In the genomic region with DNA sequence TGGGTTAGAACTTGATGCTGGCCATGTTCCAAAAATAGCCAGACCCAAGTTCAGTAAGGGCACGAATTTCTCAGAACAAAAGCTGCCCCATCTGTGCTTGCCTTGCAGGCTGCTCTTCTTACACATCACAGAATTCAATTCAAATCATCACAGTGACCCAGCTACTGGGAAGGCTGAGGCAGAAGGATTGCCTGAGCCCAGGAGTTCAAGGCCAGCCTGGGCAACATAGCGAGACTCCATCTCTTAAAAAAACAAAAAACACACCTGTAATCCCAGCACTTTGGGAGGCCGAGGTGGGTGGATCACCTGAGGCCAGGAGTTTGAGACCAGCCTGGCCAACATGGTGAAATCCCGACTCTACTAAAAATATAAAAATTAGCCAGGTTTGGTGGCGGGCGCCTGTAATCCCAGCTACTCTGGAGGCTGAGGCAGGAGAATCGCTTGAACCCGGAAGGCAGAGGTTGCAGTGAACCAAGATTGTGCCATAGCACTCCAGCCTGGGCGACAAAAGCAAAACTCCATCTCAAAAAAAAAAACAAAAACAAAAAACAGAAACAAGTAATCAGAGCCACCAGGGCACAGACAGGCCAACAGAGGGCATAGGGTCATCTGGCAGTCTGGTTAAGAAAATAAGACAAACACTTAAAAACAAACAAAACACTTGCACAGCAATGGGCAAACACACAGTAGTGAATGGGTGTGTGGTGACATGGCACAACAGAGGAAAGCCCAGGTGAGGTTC, we compare ENCODE assay signal across 11 cellular contexts. TPM values are rescaled to one million over a fixed set of nuclear protein-coding genes. Genes with fewer than 3 reads are reported as not detected.
DNase-seq lines count a peak whose midpoint lies in the region; TF ChIP-seq lines count a peak whose summit lies in the region.
"Not testable (repeated sequence)": the region's sequence is repeated elsewhere in the genome, so short reads cannot be mapped to it uniquely, and the experiment has no call there.
"Had no signal": no experiment of that assay in that cellular context is flagged by ENCODE, and none has a peak within 500 bp of the region (broad histone marks: within the 10 kb centered on the region; RNA-seq: fewer than 3 reads in every experiment).

No MANE protein-coding gene starts in this region.

- not testable (repeated sequence) for H3K27me3 Mint-ChIP-seq in T-helper 1 cell treated with Interleukin-12 subunit alpha and Interleukin-12 subunit beta and Interleukin-4 antibody, amounts not matched to agents 30 μg/mL and 1 μg/mL, for 36 hours (ENCODE audit: low read depth)

- intact Hi-C loops in adrenal gland (cut with DNase I): not testable (repeated sequence)

- H3K36me3 ChIP-seq in BJ (ENCODE audit: control insufficient read depth, insufficient read depth, low read length) (peaks cover 14% of the 10 kb centered on the region), HUES48 (ENCODE audit: control insufficient read depth, insufficient read depth, low read length) (peaks cover 41% of the 10 kb centered on the region), adrenal gland (replicated peaks in 1 of 2) (peaks cover 0 to 26% of the 10 kb centered on the region in 2 donors), neutrophil (peaks cover 23% of the 10 kb centered on the region)

- not testable (repeated sequence) for H3K9ac ChIP-seq in HUES48 (ENCODE audit: low read depth, low read length)

- 61 to 70% (median 66%) methylated on average over 7 to 9 of the region's 9 CpGs for WGBS in adrenal gland, 4 donors

- peak overlapping the region; percentile 97 for H3K27ac Mint-ChIP-seq in T-helper 1 cell treated with Interleukin-12 subunit alpha and Interleukin-12 subunit beta and Interleukin-4 antibody, amounts not matched to agents 30 μg/mL and 1 μg/mL, for 36 hours

- peaks cover 33% of the 10 kb centered on the region for H3K4me1 ChIP-seq in HUES48 (ENCODE audit: control insufficient read depth, insufficient read depth, low read length)
- peaks cover 46 to 67% of the 10 kb centered on the region in 2 donors for H3K4me1 ChIP-seq in adrenal gland (replicated peaks in 1 of 2)
- peaks cover 38 to 48% of the 10 kb centered on the region in 2 experiments for H3K4me1 ChIP-seq in neutrophil (ENCODE audit: control insufficient read depth in 1 of 2, insufficient read depth in 1 of 2, low read depth in 1 of 2, low read length in 1 of 2)

- peak overlapping the region; percentile 97 for H3K4me3 Mint-ChIP-seq in T-helper 1 cell treated with Interleukin-12 subunit alpha and Interleukin-12 subunit beta and Interleukin-4 antibody, amounts not matched to agents 30 μg/mL and 1 μg/mL, for 36 hours

- not testable (repeated sequence) for TF ChIP-seq POLR2A in adrenal gland (IDR thresholded peaks at IDR 0.05)

- peaks cover 15% of the 10 kb centered on the region for H3K36me3 Mint-ChIP-seq in T-helper 1 cell treated with Interleukin-12 subunit alpha and Interleukin-12 subunit beta and Interleukin-4 antibody, amounts not matched to agents 30 μg/mL and 1 μg/mL, for 36 hours (ENCODE audit: low read depth)

- H3K27ac ChIP-seq in HUES48 (ENCODE audit: low read depth, low read length) (peak overlapping the region; percentile 97), adrenal gland (peak overlapping the region; percentile 85 to 99 (median 98)), layer of hippocampus (ENCODE audit: low read depth, low read length) (peak overlapping the region; percentile 89), neutrophil (peak overlapping the region; percentile 87), substantia nigra (ENCODE audit: low read depth, low read length, poor library complexity, severe bottlenecking) (peak overlapping the region; percentile 74)

- peak overlapping the region; percentile 9 for H3K4me3 ChIP-seq in BJ (ENCODE audit: low read depth, low read length)
- peak overlapping the region; percentile 91 for H3K4me3 ChIP-seq in HUES48 (ENCODE audit: low read depth, low read length)
- H3K4me3 ChIP-seq in adrenal gland: peak overlapping the region in 1 of 4 donors; percentile 76
- peak overlapping the region; percentile 74 for H3K4me3 ChIP-seq in epithelial cell of esophagus (ENCODE audit: low read length)
- peak overlapping the region; percentile 52 to 91 for H3K4me3 ChIP-seq in neutrophil (ENCODE audit: low read depth in 1 of 2, low read length in 1 of 2)

- H3K4me1 Mint-ChIP-seq in T-helper 1 cell treated with Interleukin-12 subunit alpha and Interleukin-12 subunit beta and Interleukin-4 antibody, amounts not matched to agents 30 μg/mL and 1 μg/mL, for 36 hours (ENCODE audit: low read depth): peaks cover 48% of the 10 kb centered on the region

- CTCF ChIA-PET in BJ (lab: Yijun Ruan, JAX): interaction anchor here (0.6 to 1.5 kb wide), 6 partner anchors 15 to 623 kb away, joined by 3 to 7 read pairs (median 3); no protein-coding TSS in a partner anchor

- not testable (repeated sequence) for DNase-seq in BJ (ENCODE audit: low read depth); epithelial cell of esophagus (ENCODE audit: low read depth); substantia nigra (lab: John Stamatoyannopoulos, UW)
- DNase-seq in adrenal gland: peak in 2 of 7 donors; percentile 8 to 16

- not testable (repeated sequence) for H3K27me3 ChIP-seq in BJ (ENCODE audit: control insufficient read depth, insufficient read depth, low read length); HUES48 (ENCODE audit: control insufficient read depth, insufficient read depth, low read length); adrenal gland; layer of hippocampus (ENCODE audit: control insufficient read depth, insufficient read depth, low read length); neutrophil

- POLR2A ChIA-PET in BJ (lab: Charles Lee): interaction anchor here (0.8 to 2.0 kb wide), 4 partner anchors 11 to 104 kb away, joined by 4 to 14 read pairs (median 4); no protein-coding TSS in a partner anchor

- H3K9me3 ChIP-seq in HUES48 (ENCODE audit: control insufficient read depth, insufficient read depth, low read length); adrenal gland (replicated peaks in 1 of 3); neutrophil: not testable (repeated sequence)

- not testable (repeated sequence) for H3K9me3 Mint-ChIP-seq in T-helper 1 cell treated with Interleukin-12 subunit alpha and Interleukin-12 subunit beta and Interleukin-4 antibody, amounts not matched to agents 30 μg/mL and 1 μg/mL, for 36 hours

- not testable (repeated sequence) for TF ChIP-seq CTCF in BJ (IDR thresholded peaks at IDR 0.05; ENCODE audit: insufficient read depth, low read depth, low read length); adrenal gland (IDR thresholded peaks at IDR 0.05); epithelial cell of esophagus (IDR thresholded peaks at IDR 0.05; ENCODE audit: insufficient read depth, low read depth, low read length, missing control alignments); neutrophil (IDR thresholded peaks at IDR 0.05)

RNA-seq across cellular contexts. Expression of a gene that starts 1.7 kb away (rescaled TPM):
- polyA plus RNA-seq in BJ (2011; rRNA removed) (7.5 and 8.4 TPM in 2 replicates), adrenal gland (10 to 100 TPM in 2 of 3 donors, 1 to 10 TPM in 1; 8.1 to 26.4 (median 15.6) TPM)
- polyA minus RNA-seq in BJ (2011; rRNA and poly(A)+ RNA removed): 15.2 and 20.0 TPM in 2 replicates
- 10 to 100 TPM; 20.0 to 82.4 (median 33.7) TPM for total RNA-seq in adrenal gland

RNA-seq across cellular contexts. Expression of a gene that starts 1.9 kb away (rescaled TPM):
- polyA plus RNA-seq in BJ (2011; rRNA removed): 5.4 and 6.1 TPM in 2 replicates
- polyA minus RNA-seq in BJ (2011; rRNA and poly(A)+ RNA removed): 5.8 and 6.2 TPM in 2 replicates
- total RNA-seq in adrenal gland: 10 to 100 TPM; 12.0 to 29.2 (median 24.7) TPM
- polyA plus RNA-seq in adrenal gland: 10 to 100 TPM; 17.8 to 28.2 (median 22.8) TPM

RNA-seq across cellular contexts. Expression of a gene that starts 42.1 kb away (rescaled TPM):
- polyA plus RNA-seq in BJ (2011; rRNA removed): 0.48 and 0.54 TPM in 2 replicates
- not detected in 2 replicates for polyA minus RNA-seq in BJ (2011; rRNA and poly(A)+ RNA removed)
- 1 to 10 TPM in 5 of 8 donors, under 1 TPM in 2, not detected in 1; 0.32 to 4.7 (median 3.2) TPM for total RNA-seq in adrenal gland
- 10 to 100 TPM in 1 of 3 donors, 1 to 10 TPM in 1, not detected in 1; 8.8 to 13.2 TPM for polyA plus RNA-seq in adrenal gland
- total RNA-seq: foreskin keratinocyte, SJSA1 had no signal
- polyA plus RNA-seq: foreskin keratinocyte had no signal

RNA-seq across cellular contexts. Expression of a gene that starts 43.5 kb away (rescaled TPM):
- polyA plus RNA-seq in BJ (2011; rRNA removed) (not detected in 2 replicates), adrenal gland (1 to 10 TPM in 1 of 3 donors, under 1 TPM in 1, not detected in 1; 0.17 to 2.7 TPM)
- not detected in 2 replicates for polyA minus RNA-seq in BJ (2011; rRNA and poly(A)+ RNA removed)
- not detected for total RNA-seq in adrenal gland
- total RNA-seq: foreskin keratinocyte, mesenteric fat pad, SJSA1 had no signal
- polyA plus RNA-seq: foreskin keratinocyte had no signal

RNA-seq across cellular contexts. Expression of a gene that starts 54.6 kb away (rescaled TPM):
- polyA plus RNA-seq in BJ (2011; rRNA removed): 0.12 and 0.38 TPM in 2 replicates
- polyA minus RNA-seq in BJ (2011; rRNA and poly(A)+ RNA removed): not detected in 2 replicates
- total RNA-seq in adrenal gland: not detected
- 1 to 10 TPM in 1 of 3 donors, not detected in 2; 1.1 TPM for polyA plus RNA-seq in adrenal gland
- total RNA-seq: foreskin keratinocyte, mesenteric fat pad had no signal
- polyA plus RNA-seq: foreskin keratinocyte had no signal
